10 cellular contexts compared by ENCODE assay signal in genomic region chr9:99184073-99184426, GRCh38. TPM values are rescaled to one million over a fixed set of nuclear protein-coding genes. Genes with fewer than 3 reads are reported as not detected.
DNase-seq lines count a peak whose midpoint lies in the region; ATAC-seq, FAIRE-seq and TF ChIP-seq lines count a peak whose summit lies in the region.
"Had no signal": no experiment of that assay in that cellular context is flagged by ENCODE, and none has a peak within 500 bp of the region (broad histone marks: within the 10 kb centered on the region; RNA-seq: fewer than 3 reads in every experiment).

No MANE protein-coding gene starts in this region.

- dilution Hi-C loops in endothelial cell of umbilical vein (cut with MboI; ENCODE audit: extremely low pct_ligation_motif_present, low sequenced_read_pairs) = no loop called here

- no peak for DNase-seq in OCI-LY7 (ENCODE audit: low spot score)
- no peak for DNase-seq in endothelial cell of umbilical vein (ENCODE audit: low read depth, low spot score)
- DNase-seq in psoas muscle = peak; percentile 76 to 77
- no peak for DNase-seq in SW 1271 (lab: John Stamatoyannopoulos, UW)
- no peak for DNase-seq in stimulated activated CD8-positive, alpha-beta memory T cell treated with anti-CD3 and anti-CD28 coated beads, Interleukin-4, amount 100 ng/mL, for 48 hours
- DNase-seq in HEK293T (ENCODE audit: extremely low spot score) = no peak

- no TSS peak for BruUV-seq in OCI-LY7 (replicated peaks; lab: Mats Ljungman, UMichigan)
- no TSS peak for BruUV-seq in endothelial cell of umbilical vein (replicated peaks; lab: Mats Ljungman, UMichigan)

- FAIRE-seq in endothelial cell of umbilical vein (lab: Jason Lieb, UNC) = no peak

- H3K4me2 ChIP-seq in OCI-LY7 (ENCODE audit: low read length) (no peak overlapping the region), endothelial cell of umbilical vein (ENCODE audit: insufficient read depth, low read length) (no peak overlapping the region)

- TF ChIP-seq POLR2A in endothelial cell of umbilical vein (IDR thresholded peaks at IDR 0.05; ENCODE audit: low read depth, low read length) = no peak

- H3K9ac ChIP-seq in endothelial cell of umbilical vein (replicated peaks; ENCODE audit: extremely low read depth, insufficient read depth, low read length) = peak overlapping the region; percentile 62

- 35 to 41% (median 36%) methylated on average over 7 to 8 of the region's 8 CpGs for WGBS in psoas muscle, 3 donors

- POLR2A ChIA-PET in OCI-LY7 (lab: Charles Lee) (interaction anchor here (0.5 kb wide), 1 partner anchor 22 kb away, joined by 6 read pairs; no protein-coding TSS in a partner anchor), endothelial cell of umbilical vein (lab: Charles Lee) (interaction anchor here (1.3 to 2.0 kb wide), 2 partner anchors 38 to 637 kb away, joined by 3 to 13 read pairs; partner anchors contain the start of genes ALG2, NR4A3 and SEC61B), HEK293T (lab: Yijun Ruan, JAX) (no interaction called here)

- no peaks in the 10 kb centered on the region for H3K79me2 ChIP-seq in OCI-LY7 (ENCODE audit: insufficient read depth, low read depth, low read length)
- no peaks in the 10 kb centered on the region for H3K79me2 ChIP-seq in endothelial cell of umbilical vein (ENCODE audit: control insufficient read depth, insufficient read depth, low read length)

- H3K27me3 ChIP-seq in endothelial cell of umbilical vein (ENCODE audit: control insufficient read depth in 2 of 2, insufficient read depth in 2 of 2, low read length in 2 of 2) = peaks cover 3% of the 10 kb centered on the region in 2 experiments
- H3K27me3 ChIP-seq in psoas muscle (ENCODE audit: insufficient read depth in 3 of 3, low read length in 2 of 3) = no peaks in the 10 kb centered on the region
- H3K27me3 ChIP-seq: brain microvascular endothelial cell had no signal

- no peak overlapping the region for H3K4me3 ChIP-seq in OCI-LY7 (ENCODE audit: low read depth, low read length, poor library complexity, severe bottlenecking)
- H3K4me3 ChIP-seq in endothelial cell of umbilical vein (replicated peaks in 1 of 3; ENCODE audit: insufficient read depth in 1 of 3, low read depth in 1 of 3, low read length in 3 of 3) = no peak overlapping the region
- H3K4me3 ChIP-seq in psoas muscle = no peak overlapping the region
- H3K4me3 ChIP-seq: skin epidermis had no signal

- H3K9me2 ChIP-seq in OCI-LY7 (ENCODE audit: insufficient read depth, low read length) = no peaks in the 10 kb centered on the region

- H2AFZ ChIP-seq in OCI-LY7 (ENCODE audit: low read length) (peak overlapping the region; percentile 42; the same call in 1 of the 2 replicates), endothelial cell of umbilical vein (ENCODE audit: low read depth, low read length) (peak overlapping the region; percentile 81)

- H3K9me1 ChIP-seq in endothelial cell of umbilical vein (replicated peaks; ENCODE audit: control insufficient read depth, extremely low read depth, insufficient read depth, low read length) = no peaks in the 10 kb centered on the region

- CTCF ChIA-PET in OCI-LY7 (lab: Charles Lee; ENCODE audit: unreplicated experiment) (interaction anchor here (0.5 to 0.8 kb wide), 2 partner anchors 27 to 48 kb away, joined by 3 to 4 read pairs; no protein-coding TSS in a partner anchor), endothelial cell of umbilical vein (lab: Charles Lee) (interaction anchor here (0.6 to 3.5 kb wide), 45 partner anchors 8 to 1418 kb away, joined by 3 to 30 read pairs (median 5); partner anchors contain the start of genes ALG2, NR4A3, SEC61B and TGFBR1), HEK293T (lab: Yijun Ruan, JAX) (interaction anchor here (1.2 to 1.5 kb wide), 2 partner anchors 13 to 49 kb away, joined by 3 to 14 read pairs; no protein-coding TSS in a partner anchor)

- intact Hi-C loops in OCI-LY7 (cut with micrococcal nuclease; ENCODE audit: unreplicated experiment) (loop anchor here (10.0 kb wide), 7 partner anchors 151 to 1411 kb away; no protein-coding TSS in a partner anchor), endothelial cell of umbilical vein (cut with micrococcal nuclease) (loop anchor here (1.0 to 5.0 kb wide), 13 partner anchors 21 to 1411 kb away; partner anchors contain the start of genes ERP44, INVS, NR4A3 and SEC61B), psoas muscle (cut with DNase I) (loop anchor here (2.0 to 10.0 kb wide), 3 partner anchors 37 to 1031 kb away; partner anchors contain the start of genes ALG2 (in 1 of the 2) and NR4A3 (in 1 of the 2))

- H3K27ac ChIP-seq in OCI-LY7 (ENCODE audit: low read depth, low read length, poor library complexity, severe bottlenecking) (no peak overlapping the region), endothelial cell of umbilical vein (ENCODE audit: insufficient read depth, low read depth, low read length) (peak overlapping the region; percentile 88), psoas muscle (no peak overlapping the region)
- H3K27ac ChIP-seq: brain microvascular endothelial cell had no signal

- H3K36me3 ChIP-seq in OCI-LY7 (ENCODE audit: insufficient read depth, low read length) = no peaks in the 10 kb centered on the region
- no peaks in the 10 kb centered on the region for H3K36me3 ChIP-seq in endothelial cell of umbilical vein (ENCODE audit: control insufficient read depth in 2 of 2, extremely low read depth in 1 of 2, insufficient read depth in 2 of 2, low read length in 2 of 2)
- H3K36me3 ChIP-seq in psoas muscle (ENCODE audit: insufficient read depth in 1 of 2, low read depth in 1 of 2) = no peaks in the 10 kb centered on the region
- H3K36me3 ChIP-seq: brain microvascular endothelial cell had no signal

- TF ChIP-seq CTCF in OCI-LY7 (conservative IDR thresholded peaks at IDR 0.05; ENCODE audit: low read length) (no peak), endothelial cell of umbilical vein (IDR thresholded peaks at IDR 0.05; ENCODE audit: extremely low read depth in 1 of 2, insufficient read depth in 1 of 2, low read depth in 1 of 2, low read length in 2 of 2) (no peak), psoas muscle (IDR thresholded peaks at IDR 0.05) (no peak)

- ATAC-seq in GM19023 (IDR thresholded peaks at IDR 0.05; ENCODE audit: unreplicated experiment) (peak; percentile 5), psoas muscle (peak; percentile 17 to 62 (median 42)), GM18520 (IDR thresholded peaks at IDR 0.05; ENCODE audit: unreplicated experiment) (no peak)

- H3K9me3 ChIP-seq in OCI-LY7 (ENCODE audit: low read length) (no peaks in the 10 kb centered on the region), endothelial cell of umbilical vein (replicated peaks; ENCODE audit: control insufficient read depth, insufficient read depth, low read length) (no peaks in the 10 kb centered on the region), psoas muscle (no peaks in the 10 kb centered on the region)

- peaks cover 26% of the 10 kb centered on the region for H3K4me1 ChIP-seq in OCI-LY7 (ENCODE audit: insufficient read depth, low read length, poor library complexity, severe bottlenecking)
- H3K4me1 ChIP-seq in endothelial cell of umbilical vein (ENCODE audit: control insufficient read depth, extremely low read depth, insufficient read depth, low read length) = peaks cover 10% of the 10 kb centered on the region
- no peaks in the 10 kb centered on the region for H3K4me1 ChIP-seq in psoas muscle

- H4K20me1 ChIP-seq in OCI-LY7 (ENCODE audit: insufficient read depth, low read length) = no peaks in the 10 kb centered on the region
- no peaks in the 10 kb centered on the region for H4K20me1 ChIP-seq in endothelial cell of umbilical vein (replicated peaks; ENCODE audit: control insufficient read depth, extremely low read depth, insufficient read depth, low read length)

TF ChIP-seq in endothelial cell of umbilical vein, 7 proteins besides CTCF, POLR2A, EP300 and RAD21:
- no peak for TF ChIP-seq JUN (IDR thresholded peaks at IDR 0.05; ENCODE audit: borderline replicate concordance, insufficient read depth, insufficient read length, low read depth)
- TF ChIP-seq GATA2 (IDR thresholded peaks at IDR 0.05; ENCODE audit: insufficient read depth, insufficient read length, low read depth, low read length) = no peak
- TF ChIP-seq FOS (IDR thresholded peaks at IDR 0.05; ENCODE audit: borderline replicate concordance, insufficient read depth, low read length) = no peak

TF ChIP-seq in HEK293T, 16 proteins besides CTCF, POLR2A, EP300 and RAD21:
- TF ChIP-seq NFRKB (IDR thresholded peaks at IDR 0.05) = no peak

RNA-seq across cellular contexts. Expression of gene ALG2, which starts 37.7 kb away (rescaled TPM):
- total RNA-seq in OCI-LY7 (2014; rRNA removed; shearing (Covaris generic)) = 22.2 and 26.5 TPM in 2 replicates
- total RNA-seq in OCI-LY7 (2022) (35.2 and 35.3 TPM in 2 replicates), endothelial cell of umbilical vein (31.4 and 32.4 TPM in 2 replicates), psoas muscle (10 to 100 TPM in 3 of 4 donors, 1 to 10 TPM in 1; 8.3 to 18.8 (median 12.7) TPM)
- polyA plus RNA-seq in endothelial cell of umbilical vein (40.7 and 42.7 TPM in 2 replicates), psoas muscle (10 to 100 TPM in 2 of 3 donors, 1 to 10 TPM in 1; 6.6 to 15.7 (median 11.5) TPM)
- polyA plus RNA-seq in endothelial cell of umbilical vein (2011; cell fraction: cytosol; rRNA removed) = 36.8 and 44.7 TPM in 2 replicates
- polyA plus RNA-seq in endothelial cell of umbilical vein (2011; cell fraction: nucleus; rRNA removed) = 32.5 and 36.5 TPM in 2 replicates
- 39.0 TPM in 2 replicates for polyA plus RNA-seq in endothelial cell of umbilical vein (2012)
- polyA minus RNA-seq in endothelial cell of umbilical vein = 39.9 and 45.5 TPM in 2 replicates
- polyA minus RNA-seq in endothelial cell of umbilical vein (2011; cell fraction: cytosol; rRNA and poly(A)+ RNA removed) = 21.3 TPM
- 26.2 and 29.1 TPM in 2 replicates for polyA minus RNA-seq in endothelial cell of umbilical vein (2011; cell fraction: nucleus; rRNA and poly(A)+ RNA removed)

RNA-seq across cellular contexts. Expression of gene SEC61B, which starts 38.0 kb away (rescaled TPM):
- total RNA-seq in OCI-LY7 (2014; rRNA removed; shearing (Covaris generic)) = 97.5 and 106 TPM in 2 replicates
- total RNA-seq in OCI-LY7 (2022) (234 and 279 TPM in 2 replicates), endothelial cell of umbilical vein (241 and 242 TPM in 2 replicates), psoas muscle (10 to 100 TPM; 17.5 to 49.6 (median 36.8) TPM)
- polyA plus RNA-seq in endothelial cell of umbilical vein (528 and 594 TPM in 2 replicates), psoas muscle (100 to 1,000 TPM in 1 of 3 donors, 10 to 100 TPM in 2; 67.9 to 145 (median 69.5) TPM)
- polyA plus RNA-seq in endothelial cell of umbilical vein (2011; cell fraction: cytosol; rRNA removed) = 403 and 404 TPM in 2 replicates
- polyA plus RNA-seq in endothelial cell of umbilical vein (2011; cell fraction: nucleus; rRNA removed) = 121 and 124 TPM in 2 replicates
- polyA plus RNA-seq in endothelial cell of umbilical vein (2012) = 464 and 482 TPM in 2 replicates
- 98.5 and 98.6 TPM in 2 replicates for polyA minus RNA-seq in endothelial cell of umbilical vein
- 29.8 TPM for polyA minus RNA-seq in endothelial cell of umbilical vein (2011; cell fraction: cytosol; rRNA and poly(A)+ RNA removed)
- 48.2 and 54.3 TPM in 2 replicates for polyA minus RNA-seq in endothelial cell of umbilical vein (2011; cell fraction: nucleus; rRNA and poly(A)+ RNA removed)

Comparison
In these comparisons a context has a peak if more than half of its experiments do, and no peak if none do; other contexts are left out.
1. DNase-seq: peak in psoas muscle (2 of 2); none in OCI-LY7 (single experiment), endothelial cell of umbilical vein (single experiment), SW 1271 (0 of 2), stimulated activated CD8-positive, alpha-beta memory T cell treated with anti-CD3 and anti-CD28 coated beads, Interleukin-4, amount 100 ng/mL, for 48 hours (single experiment) and HEK293T (single experiment).